ENCODE assay signal across 18 cellular contexts in the genomic region with DNA sequence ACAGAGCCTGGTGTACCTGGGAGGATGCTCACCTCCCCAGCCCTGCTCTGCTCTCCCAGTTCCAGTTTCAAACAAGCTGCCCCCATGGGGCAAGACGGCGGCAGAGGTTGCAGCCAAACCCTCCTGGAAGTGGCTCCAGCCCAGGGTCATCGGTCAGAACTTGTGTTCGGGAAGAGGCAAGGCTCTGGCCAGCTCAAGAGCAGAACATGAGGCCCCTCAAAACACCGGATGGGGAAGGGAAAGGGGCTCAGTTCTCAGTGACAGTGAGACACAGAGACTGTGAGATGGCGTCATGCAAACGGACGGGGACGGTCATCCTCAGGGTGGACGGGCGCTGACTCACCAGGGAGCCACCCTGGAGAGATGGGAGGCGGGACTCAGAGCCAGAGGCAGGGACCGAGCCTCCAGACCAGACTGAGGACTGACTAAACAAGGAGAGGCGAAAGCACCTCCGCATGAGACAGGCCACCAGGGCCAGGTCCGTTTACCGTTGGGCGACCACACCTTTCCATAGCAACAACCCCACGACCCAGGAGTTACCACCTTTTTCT.
DNase-seq lines count a peak whose midpoint lies in the region; ATAC-seq, FAIRE-seq and TF ChIP-seq lines count a peak whose summit lies in the region.
"Had no signal": no experiment of that assay in that cellular context is flagged by ENCODE, and none has a peak within 500 bp of the region (broad histone marks: within the 10 kb centered on the region; RNA-seq: fewer than 3 reads in every experiment).

No MANE protein-coding gene starts in this region.

- H3K36me3 ChIP-seq in PC-9 (ENCODE audit: low read depth) = no peaks in the 10 kb centered on the region
- H3K36me3 ChIP-seq: breast epithelium, gastrocnemius medialis had no signal

- no peak for TF ChIP-seq CTCF in PC-9 (conservative IDR thresholded peaks at IDR 0.05)

- ATAC-seq in Right ventricle myocardium inferior = no peak
- ATAC-seq in left cardiac atrium = no peak
- ATAC-seq in GM21390 (IDR thresholded peaks at IDR 0.05; ENCODE audit: unreplicated experiment) = no peak
- ATAC-seq: gastrocnemius medialis had no signal

- H4K20me1 ChIP-seq in PC-9 (ENCODE audit: insufficient read depth) = no peaks in the 10 kb centered on the region

- peaks cover 8% of the 10 kb centered on the region for H3F3A ChIP-seq in PC-9 (ENCODE audit: insufficient read depth, low read depth)

- peaks cover 5% of the 10 kb centered on the region; the same call in 1 of the 2 replicates for H3K9me3 ChIP-seq in PC-9 (ENCODE audit: insufficient read depth, low read depth)
- H3K9me3 ChIP-seq: breast epithelium, gastrocnemius medialis had no signal

- CTCF ChIA-PET in PC-9 (lab: Charles Lee) = interaction anchor here (0.5 to 0.7 kb wide), 3 partner anchors 26 to 240 kb away, joined by 3 to 7 read pairs (median 3); no protein-coding TSS in a partner anchor

- H3K27me3 ChIP-seq in PC-9 (ENCODE audit: insufficient read depth, low read depth) = peaks cover 63% of the 10 kb centered on the region

- no TSS peak for BruUV-seq in PC-9 (replicated peaks; lab: Mats Ljungman, UMichigan)

- FAIRE-seq in urothelium cell line (lab: Jason Lieb, UNC) = peak; percentile 17

- H3K4me1 ChIP-seq in PC-9 (replicated peaks; ENCODE audit: insufficient read depth) = no peaks in the 10 kb centered on the region
- H3K4me1 ChIP-seq: breast epithelium, gastrocnemius medialis had no signal

- DNase-seq in Right ventricle myocardium inferior (ENCODE audit: missing footprints) (peak; percentile 34), left cardiac atrium (no peak), PC-9 (peak; percentile 52 to 75), iris pigment epithelial cell (ENCODE audit: low read depth) (peak; percentile 5), urothelium cell line (ENCODE audit: low spot score) (peak; percentile 82), cerebellar nuclear complex (lab: John Stamatoyannopoulos, UW) (no peak)
- DNase-seq in activated naive CD4-positive, alpha-beta T cell treated with anti-CD3 and anti-CD28 coated beads, Interleukin-2, amount 50 U/mL, for 16 hours = no peak
- DNase-seq: activated naive CD8-positive, alpha-beta T cell treated with anti-CD3 and anti-CD28 coated beads for 36 hours; CD4-positive, alpha-beta T cell; gastrocnemius medialis; naive thymus-derived CD4-positive, alpha-beta T cell; NCI-H1048; NCI-H2107; NCI-H69; stimulated activated naive CD4-positive, alpha-beta T cell treated with Interleukin-2 at 50 U/mL for 16 hours had no signal

- H3K4me3 ChIP-seq in PC-9 = no peak overlapping the region
- H3K4me3 ChIP-seq: breast epithelium, dorsolateral prefrontal cortex, gastrocnemius medialis had no signal

- no peaks in the 10 kb centered on the region for H3K79me2 ChIP-seq in PC-9 (ENCODE audit: low read depth)

- no peak overlapping the region for H3K27ac ChIP-seq in PC-9
- H3K27ac ChIP-seq: breast epithelium, dorsolateral prefrontal cortex, gastrocnemius medialis had no signal

- H3K9me2 ChIP-seq in PC-9 (ENCODE audit: insufficient read depth) = no peaks in the 10 kb centered on the region

- no peak overlapping the region for H2AFZ ChIP-seq in PC-9

- intact Hi-C loops in Right ventricle myocardium inferior (cut with DNase I) = no loop called here
- intact Hi-C loops in left cardiac atrium (cut with DNase I) = no loop called here
- intact Hi-C loops in PC-9 (cut with micrococcal nuclease; ENCODE audit: unreplicated experiment) = loop anchor here (5.0 kb wide), 1 partner anchor 106 kb away; no protein-coding TSS in a partner anchor

- H3K4me2 ChIP-seq in PC-9 = peak overlapping the region; percentile 19; the same call in 1 of the 2 replicates

- POLR2A ChIA-PET in PC-9 (lab: Charles Lee; ENCODE audit: unreplicated experiment) = no interaction called here

Comparison
In these comparisons a context has a peak if more than half of its experiments do, and no peak if none do; other contexts are left out.
1. DNase-seq: peak in Right ventricle myocardium inferior (single experiment), PC-9 (2 of 2), iris pigment epithelial cell (single experiment) and urothelium cell line (single experiment); none in left cardiac atrium (single experiment), activated naive CD4-positive, alpha-beta T cell treated with anti-CD3 and anti-CD28 coated beads, Interleukin-2, amount 50 U/mL, for 16 hours (single experiment) and cerebellar nuclear complex (0 of 2).